In genomic region chr10:74827694-74828093, GRCh38 we compare ENCODE assay signal across 8 cellular contexts. TPM values are rescaled to one million over a fixed set of nuclear protein-coding genes. Genes with fewer than 3 reads are reported as not detected.
DNase-seq lines count a peak whose midpoint lies in the region; ATAC-seq, FAIRE-seq and TF ChIP-seq lines count a peak whose summit lies in the region.

No MANE protein-coding gene starts in this region.

- H3K27me3 ChIP-seq in keratinocyte (ENCODE audit: control insufficient read depth, extremely low read depth, insufficient read depth, low read length), result no peaks in the 10 kb centered on the region

- H3K27ac ChIP-seq in keratinocyte (ENCODE audit: control insufficient read depth, insufficient read depth, low read length) (no peak overlapping the region), substantia nigra (ENCODE audit: low read depth, low read length, poor library complexity, severe bottlenecking) (peak overlapping the region; percentile 78)

- dilution Hi-C loops in keratinocyte (cut with MboI; ENCODE audit: extremely low pct_ligation_motif_present, low sequenced_read_pairs), result no loop called here

- ATAC-seq in activated T-helper 17 cell treated with anti-CD3 and anti-CD28 coated beads, Interleukin-2, amount 50 U/mL, for 72 hours (replicated peaks), result no peak

- no peaks in the 10 kb centered on the region for H4K20me1 ChIP-seq in keratinocyte (ENCODE audit: control insufficient read depth, extremely low read depth, insufficient read depth, low read length)

- H3K9me1 ChIP-seq in keratinocyte (ENCODE audit: control insufficient read depth, extremely low read depth, insufficient read depth, low read length), result no peaks in the 10 kb centered on the region

- no peak overlapping the region for H2AFZ ChIP-seq in keratinocyte (ENCODE audit: control insufficient read depth, low read length)

- no peaks in the 10 kb centered on the region for H3K27me3 Mint-ChIP-seq in activated CD4-positive, alpha-beta T cell treated with anti-CD3 and anti-CD28 coated beads, Interleukin-2, amount 10 ng/mL, durations not matched to agents 24 days and 14 days
- no peaks in the 10 kb centered on the region for H3K27me3 Mint-ChIP-seq in activated T-helper 17 cell treated with anti-CD3 and anti-CD28 coated beads, Interleukin-2, amount 50 U/mL, for 72 hours

- FAIRE-seq in keratinocyte (lab: Jason Lieb, UNC), result no peak

- H3K4me2 ChIP-seq in keratinocyte (ENCODE audit: control insufficient read depth, extremely low read depth, insufficient read depth, low read depth, low read length), result peak overlapping the region; percentile 94

- peaks cover 8% of the 10 kb centered on the region for H3K36me3 Mint-ChIP-seq in activated CD4-positive, alpha-beta T cell treated with anti-CD3 and anti-CD28 coated beads, Interleukin-2, amount 10 ng/mL, durations not matched to agents 24 days and 14 days (ENCODE audit: low read depth)
- peaks cover 7% of the 10 kb centered on the region for H3K36me3 Mint-ChIP-seq in activated T-helper 17 cell treated with anti-CD3 and anti-CD28 coated beads, Interleukin-2, amount 50 U/mL, for 72 hours (ENCODE audit: low read depth)

- peak overlapping the region; percentile 79 for H3K27ac Mint-ChIP-seq in activated CD4-positive, alpha-beta T cell treated with anti-CD3 and anti-CD28 coated beads, Interleukin-2, amount 10 ng/mL, durations not matched to agents 24 days and 14 days
- H3K27ac Mint-ChIP-seq in activated T-helper 17 cell treated with anti-CD3 and anti-CD28 coated beads, Interleukin-2, amount 50 U/mL, for 72 hours, result peak overlapping the region; percentile 93

- peaks cover 11% of the 10 kb centered on the region for H3K79me2 ChIP-seq in keratinocyte (ENCODE audit: control insufficient read depth, insufficient read depth, low read length)

- no peak for TF ChIP-seq CTCF in keratinocyte (optimal IDR thresholded peaks at IDR 0.05 in 1 of 3, IDR thresholded peaks at IDR 0.05 in 1 of 3, conservative IDR thresholded peaks at IDR 0.05 in 1 of 3; ENCODE audit: extremely low read depth in 1 of 3, insufficient read depth in 2 of 3, low read length in 3 of 3)

- H3K4me3 Mint-ChIP-seq in activated CD4-positive, alpha-beta T cell treated with anti-CD3 and anti-CD28 coated beads, Interleukin-2, amount 10 ng/mL, durations not matched to agents 24 days and 14 days, result peak overlapping the region; percentile 87
- H3K4me3 Mint-ChIP-seq in activated T-helper 17 cell treated with anti-CD3 and anti-CD28 coated beads, Interleukin-2, amount 50 U/mL, for 72 hours, result peak overlapping the region; percentile 83

- no peaks in the 10 kb centered on the region for H3K9me3 Mint-ChIP-seq in activated CD4-positive, alpha-beta T cell treated with anti-CD3 and anti-CD28 coated beads, Interleukin-2, amount 10 ng/mL, durations not matched to agents 24 days and 14 days
- H3K9me3 Mint-ChIP-seq in activated T-helper 17 cell treated with anti-CD3 and anti-CD28 coated beads, Interleukin-2, amount 50 U/mL, for 72 hours, result no peaks in the 10 kb centered on the region

- no peaks in the 10 kb centered on the region for H3K4me1 ChIP-seq in keratinocyte (ENCODE audit: control insufficient read depth, extremely low read depth, insufficient read depth, low read length)

- no peak for DNase-seq in activated CD4-positive, alpha-beta T cell treated with anti-CD3 and anti-CD28 coated beads, Interleukin-2, amount 10 ng/mL, durations not matched to agents 24 days and 14 days
- DNase-seq in activated CD4-positive, alpha-beta T cell treated with anti-CD3 and anti-CD28 coated beads, Interleukin-2, amount 50 U/mL, for 48 hours, result no peak
- DNase-seq in keratinocyte (ENCODE audit: low read depth, low spot score) (no peak), substantia nigra (lab: John Stamatoyannopoulos, UW) (no peak), NCI-H524 (lab: John Stamatoyannopoulos, UW) (no peak), amygdala (lab: John Stamatoyannopoulos, UW) (no peak), HuH-7.5 (ENCODE audit: low spot score) (no peak)

- H3K4me3 ChIP-seq in keratinocyte (ENCODE audit: control insufficient read depth in 2 of 3, extremely low read depth in 1 of 3, insufficient read depth in 2 of 3, low read depth in 1 of 3, low read length in 3 of 3), result peak overlapping the region in 2 of 3 experiments; percentile 54 to 92

- H3K9me3 ChIP-seq in keratinocyte (ENCODE audit: control insufficient read depth, low read depth, low read length), result no peaks in the 10 kb centered on the region

- no peaks in the 10 kb centered on the region for H3K36me3 ChIP-seq in keratinocyte (ENCODE audit: control insufficient read depth in 2 of 2, extremely low read depth in 1 of 2, insufficient read depth in 2 of 2, low read length in 2 of 2)

- H3K4me1 Mint-ChIP-seq in activated CD4-positive, alpha-beta T cell treated with anti-CD3 and anti-CD28 coated beads, Interleukin-2, amount 10 ng/mL, durations not matched to agents 24 days and 14 days, result peaks cover 45% of the 10 kb centered on the region
- H3K4me1 Mint-ChIP-seq in activated T-helper 17 cell treated with anti-CD3 and anti-CD28 coated beads, Interleukin-2, amount 50 U/mL, for 72 hours, result peaks cover 30% of the 10 kb centered on the region

- intact Hi-C loops in activated CD4-positive, alpha-beta T cell treated with anti-CD3 and anti-CD28 coated beads, Interleukin-2, amount 10 ng/mL, durations not matched to agents 24 days and 14 days (cut with micrococcal nuclease), result loop anchor here (2.0 to 10.0 kb wide), 4 partner anchors 71 to 561 kb away; no protein-coding TSS in a partner anchor

- no peak overlapping the region for H3K9ac ChIP-seq in keratinocyte (ENCODE audit: control insufficient read depth, extremely low read depth, insufficient read depth, low read length)

RNA-seq across cellular contexts. Expression of gene KAT6B, which starts 1.3 kb away (rescaled TPM):
- total RNA-seq in activated CD4-positive, alpha-beta T cell treated with anti-CD3 and anti-CD28 coated beads, Interleukin-2, amount 10 ng/mL, durations not matched to agents 24 days and 14 days, result 21.2 and 21.7 TPM in 2 replicates
- total RNA-seq in activated T-helper 17 cell treated with anti-CD3 and anti-CD28 coated beads, Interleukin-2, amount 50 U/mL, for 72 hours, result 10 to 100 TPM; 20.5 to 25.9 TPM
- 1.5 to 2.9 TPM (median 1.8 TPM) in 3 replicates for polyA plus RNA-seq in keratinocyte
- polyA plus RNA-seq in keratinocyte (2011; ENCODE audit: low read depth), result 7.7 TPM
- polyA plus RNA-seq in keratinocyte (2011; cell fraction: cytosol; rRNA removed), result 2.2 and 2.7 TPM in 2 replicates
- 8.7 and 9.1 TPM in 2 replicates for polyA plus RNA-seq in keratinocyte (2011; cell fraction: nucleus; rRNA removed)
- 3.4 and 4.4 TPM in 2 replicates for polyA plus RNA-seq in keratinocyte (2012; ENCODE audit: low replicate concordance)
- polyA minus RNA-seq in keratinocyte, result 8.7 to 23.5 TPM (median 10.1 TPM) in 3 replicates
- polyA minus RNA-seq in keratinocyte (2011; cell fraction: cytosol; rRNA and poly(A)+ RNA removed), result 7.1 TPM
- 16.6 and 33.5 TPM in 2 replicates for polyA minus RNA-seq in keratinocyte (2011; cell fraction: nucleus; rRNA and poly(A)+ RNA removed)
